ENCODE assay signal across 20 cellular contexts in the genomic region with DNA sequence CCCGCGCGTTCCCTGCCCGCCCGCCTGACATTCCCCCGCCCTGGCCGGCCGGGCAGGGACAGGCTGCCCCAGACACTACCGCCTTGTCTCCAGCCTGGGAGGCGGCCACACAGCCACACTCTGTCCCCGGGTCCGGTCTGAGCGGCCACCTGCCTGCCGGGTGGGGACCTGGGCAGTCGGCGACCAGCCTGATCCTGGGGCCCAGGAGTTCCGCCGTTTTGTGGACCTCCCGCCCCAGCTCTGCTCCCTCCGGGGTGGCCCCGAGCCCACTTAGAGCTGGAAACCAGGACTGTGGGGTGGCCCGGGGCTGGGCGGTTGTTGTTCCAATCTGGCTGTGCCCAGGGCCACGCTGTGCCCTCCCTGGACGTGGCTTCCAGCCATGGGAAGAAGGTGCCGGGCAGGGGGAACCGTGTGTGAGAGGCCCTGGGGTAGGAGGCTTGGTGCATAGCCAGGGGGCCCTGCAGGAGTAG. TPM values are rescaled to one million over a fixed set of nuclear protein-coding genes. Genes with fewer than 3 reads are reported as not detected.
DNase-seq lines count a peak whose midpoint lies in the region; ATAC-seq and TF ChIP-seq lines count a peak whose summit lies in the region.
"Had no signal": no experiment of that assay in that cellular context is flagged by ENCODE, and none has a peak within 500 bp of the region (broad histone marks: within the 10 kb centered on the region; RNA-seq: fewer than 3 reads in every experiment).

No MANE protein-coding gene starts in this region.

- H3K9me3 Mint-ChIP-seq in neural progenitor cell, result peaks cover 2% of the 10 kb centered on the region
- H3K9me3 Mint-ChIP-seq in activated CD8-positive, alpha-beta memory T cell treated with anti-CD3 and anti-CD28 coated beads, Interleukin-2, amount 10 ng/mL, durations not matched to agents 7 days and 5 days (ENCODE audit: low read depth), result no peaks in the 10 kb centered on the region

- ATAC-seq in heart left ventricle (peak in 2 of 4 donors; percentile 16 to 41), Right ventricle myocardium inferior (no peak), gastroesophageal sphincter (no peak), upper lobe of right lung (peak; percentile 24)
- no peak for ATAC-seq in activated CD8-positive, alpha-beta memory T cell treated with anti-CD3 and anti-CD28 coated beads, Interleukin-2, amount 10 ng/mL, durations not matched to agents 7 days and 5 days

- intact Hi-C loops in heart left ventricle (cut with DNase I), result no loop called here
- intact Hi-C loops in Right ventricle myocardium inferior (cut with DNase I), result no loop called here
- intact Hi-C loops in upper lobe of right lung (cut with DNase I), result no loop called here

- H3K27ac Mint-ChIP-seq in neural progenitor cell, result no peak overlapping the region
- no peak overlapping the region for H3K27ac Mint-ChIP-seq in activated CD8-positive, alpha-beta memory T cell treated with anti-CD3 and anti-CD28 coated beads, Interleukin-2, amount 10 ng/mL, durations not matched to agents 7 days and 5 days
- H3K27ac Mint-ChIP-seq: activated naive CD8-positive, alpha-beta T cell; IgD-negative memory B cell had no signal

- no peak overlapping the region for H2AFZ ChIP-seq in neural progenitor cell (replicated peaks)

- H3K9ac ChIP-seq in neural progenitor cell, result no peak overlapping the region

- H3K4me1 ChIP-seq in heart left ventricle (peaks cover 0 to 39% (median 26%) of the 10 kb centered on the region in 12 donors), gastroesophageal sphincter (peaks cover 0 to 47% (median 0%) of the 10 kb centered on the region in 3 donors), neural progenitor cell (peaks cover 5% of the 10 kb centered on the region), upper lobe of right lung (peaks cover 12% of the 10 kb centered on the region)

- H3K9me3 ChIP-seq in heart left ventricle (peaks cover 0 to 2% (median 0%) of the 10 kb centered on the region in 12 donors), gastroesophageal sphincter (no peaks in the 10 kb centered on the region), neural progenitor cell (ENCODE audit: low read depth) (no peaks in the 10 kb centered on the region), upper lobe of right lung (no peaks in the 10 kb centered on the region)

- peaks cover 3% of the 10 kb centered on the region for H3K27me3 Mint-ChIP-seq in neural progenitor cell (ENCODE audit: insufficient read depth, low read depth)
- H3K27me3 Mint-ChIP-seq in activated CD8-positive, alpha-beta memory T cell treated with anti-CD3 and anti-CD28 coated beads, Interleukin-2, amount 10 ng/mL, durations not matched to agents 7 days and 5 days, result peaks cover 7% of the 10 kb centered on the region

- H3K27me3 ChIP-seq in heart left ventricle (peaks cover 0 to 20% (median 10%) of the 10 kb centered on the region in 9 donors), gastroesophageal sphincter (peaks cover 31% of the 10 kb centered on the region), neural progenitor cell (no peaks in the 10 kb centered on the region), upper lobe of right lung (peaks cover 16% of the 10 kb centered on the region)

- peak overlapping the region in 8 of 12 donors; percentile 14 to 53 (median 27) for H3K27ac ChIP-seq in heart left ventricle
- peak overlapping the region in 3 of 4 donors; percentile 75 to 80 (median 78) for H3K27ac ChIP-seq in gastroesophageal sphincter
- no peak overlapping the region for H3K27ac ChIP-seq in neural progenitor cell
- no peak overlapping the region for H3K27ac ChIP-seq in upper lobe of right lung

- TF ChIP-seq POLR2A in heart left ventricle (IDR thresholded peaks at IDR 0.05) (no peak), gastroesophageal sphincter (IDR thresholded peaks at IDR 0.05) (no peak)

- TF ChIP-seq CTCF in heart left ventricle (IDR thresholded peaks at IDR 0.05), result no peak
- no peak for TF ChIP-seq CTCF in gastroesophageal sphincter (IDR thresholded peaks at IDR 0.05)
- no peak for TF ChIP-seq CTCF in neural progenitor cell (IDR thresholded peaks at IDR 0.05)
- TF ChIP-seq CTCF in upper lobe of right lung (IDR thresholded peaks at IDR 0.05), result no peak

- WGBS in heart left ventricle, 4 donors, result 38 to 73% (median 55%) methylated on average over 16 to 27 of the region's 27 CpGs
- WGBS in gastroesophageal sphincter (ENCODE audit: low coverage in 1 of 2), 2 donors, result no CpG with 5 or more reads among the region's 27 CpGs

- H3K4me1 Mint-ChIP-seq in neural progenitor cell, result peaks cover 19% of the 10 kb centered on the region
- H3K4me1 Mint-ChIP-seq in activated CD8-positive, alpha-beta memory T cell treated with anti-CD3 and anti-CD28 coated beads, Interleukin-2, amount 10 ng/mL, durations not matched to agents 7 days and 5 days, result no peaks in the 10 kb centered on the region

- H3K36me3 ChIP-seq in heart left ventricle (no peaks in the 10 kb centered on the region), gastroesophageal sphincter (peaks cover 0 to 1% of the 10 kb centered on the region in 2 donors), neural progenitor cell (no peaks in the 10 kb centered on the region), upper lobe of right lung (no peaks in the 10 kb centered on the region)

- H3F3A ChIP-seq in neural progenitor cell (ENCODE audit: low read depth), result peaks cover 2% of the 10 kb centered on the region

- H3K79me2 ChIP-seq in neural progenitor cell (ENCODE audit: low read depth), result no peaks in the 10 kb centered on the region

- H3K4me3 Mint-ChIP-seq in neural progenitor cell, result peak overlapping the region; percentile 67
- no peak overlapping the region for H3K4me3 Mint-ChIP-seq in activated CD8-positive, alpha-beta memory T cell treated with anti-CD3 and anti-CD28 coated beads, Interleukin-2, amount 10 ng/mL, durations not matched to agents 7 days and 5 days
- H3K4me3 Mint-ChIP-seq: activated naive CD8-positive, alpha-beta T cell; IgD-negative memory B cell had no signal

- H3K4me3 ChIP-seq in heart left ventricle, result no peak overlapping the region
- H3K4me3 ChIP-seq in gastroesophageal sphincter, result peak overlapping the region in 1 of 2 donors; percentile 38
- no peak overlapping the region for H3K4me3 ChIP-seq in neural progenitor cell
- H3K4me3 ChIP-seq in upper lobe of right lung, result no peak overlapping the region

- H4K20me1 ChIP-seq in neural progenitor cell (ENCODE audit: low read depth), result peaks cover 62% of the 10 kb centered on the region

- no peaks in the 10 kb centered on the region for H3K36me3 Mint-ChIP-seq in neural progenitor cell
- no peaks in the 10 kb centered on the region for H3K36me3 Mint-ChIP-seq in activated CD8-positive, alpha-beta memory T cell treated with anti-CD3 and anti-CD28 coated beads, Interleukin-2, amount 10 ng/mL, durations not matched to agents 7 days and 5 days
- H3K36me3 Mint-ChIP-seq: activated naive CD8-positive, alpha-beta T cell had no signal

- CTCF ChIA-PET in activated CD8-positive, alpha-beta memory T cell treated with anti-CD3 and anti-CD28 coated beads, Interleukin-2, amount 10 ng/mL, durations not matched to agents 7 days and 5 days (lab: Charles Lee), result no interaction called here

- no peak for TF ChIP-seq EP300 in gastroesophageal sphincter (IDR thresholded peaks at IDR 0.05)

- DNase-seq in heart left ventricle (no peak), Right ventricle myocardium inferior (ENCODE audit: missing footprints) (no peak), neural progenitor cell (ENCODE audit: low spot score) (no peak), upper lobe of right lung (no peak), NCI-H2107 treated with DMSO at 0.1 percent for 48 hours (lab: John Stamatoyannopoulos, UW; ENCODE audit: unreplicated experiment) (no peak)
- no peak for DNase-seq in activated CD8-positive, alpha-beta memory T cell treated with anti-CD3 and anti-CD28 coated beads, Interleukin-2, amount 10 ng/mL, durations not matched to agents 7 days and 5 days
- no peak for DNase-seq in activated naive CD4-positive, alpha-beta T cell treated with Interleukin-2 at 50 U/mL for 16 hours
- DNase-seq: DND-41, foreskin melanocyte, NCI-H1694 treated with DMSO at 0.1 percent for 48 hours, OCI-M1, T-helper 9 cell, trophoblast cell had no signal

- H3K4me2 ChIP-seq in neural progenitor cell, result no peak overlapping the region

RNA-seq across cellular contexts. Expression of a gene that starts 12.0 kb away (rescaled TPM):
- total RNA-seq in heart left ventricle (10 to 100 TPM; 13.5 to 42.3 (median 23.3) TPM), Right ventricle myocardium inferior (34.0 TPM), gastroesophageal sphincter (100 to 1,000 TPM in 1 of 4 donors, 10 to 100 TPM in 3; 21.5 to 111 (median 53.0) TPM), neural progenitor cell (ENCODE audit: low replicate concordance) (13.9 and 40.7 TPM in 2 replicates), upper lobe of right lung (56.9 TPM)
- 10 to 100 TPM; 15.7 to 23.8 TPM for polyA plus RNA-seq in heart left ventricle
- not detected for total RNA-seq in activated CD8-positive, alpha-beta memory T cell treated with anti-CD3 and anti-CD28 coated beads, Interleukin-2, amount 10 ng/mL, durations not matched to agents 7 days and 5 days
- polyA plus RNA-seq: IgD-negative memory B cell had no signal

RNA-seq across cellular contexts. Expression of a gene that starts 25.5 kb away (rescaled TPM):
- total RNA-seq in heart left ventricle, result not detected
- not detected for polyA plus RNA-seq in heart left ventricle
- total RNA-seq in Right ventricle myocardium inferior, result not detected
- not detected for total RNA-seq in gastroesophageal sphincter
- not detected in 2 replicates for total RNA-seq in neural progenitor cell (ENCODE audit: low replicate concordance)
- not detected for total RNA-seq in upper lobe of right lung
- under 1 TPM in 1 of 2 experiments, not detected in 1; 0.59 TPM for total RNA-seq in activated CD8-positive, alpha-beta memory T cell treated with anti-CD3 and anti-CD28 coated beads, Interleukin-2, amount 10 ng/mL, durations not matched to agents 7 days and 5 days
- total RNA-seq: dermis microvascular lymphatic vessel endothelial cell, lung microvascular endothelial cell, renal cortical epithelial cell had no signal
- polyA plus RNA-seq: AG04450, IgD-negative memory B cell had no signal

RNA-seq across cellular contexts. Expression of a gene that starts 30.2 kb away (rescaled TPM):
- total RNA-seq in heart left ventricle, result 1 to 10 TPM in 1 of 9 donors, not detected in 8; 1.1 TPM
- polyA plus RNA-seq in heart left ventricle, result under 1 TPM in 1 of 2 donors, not detected in 1; 0.06 TPM
- not detected for total RNA-seq in Right ventricle myocardium inferior
- under 1 TPM in 1 of 4 donors, not detected in 3; 0.52 TPM for total RNA-seq in gastroesophageal sphincter
- total RNA-seq in neural progenitor cell (ENCODE audit: low replicate concordance), result not detected in 2 replicates
- total RNA-seq in upper lobe of right lung, result 15.9 TPM
- not detected for total RNA-seq in activated CD8-positive, alpha-beta memory T cell treated with anti-CD3 and anti-CD28 coated beads, Interleukin-2, amount 10 ng/mL, durations not matched to agents 7 days and 5 days
- total RNA-seq: dermis microvascular lymphatic vessel endothelial cell had no signal
- polyA plus RNA-seq: IgD-negative memory B cell had no signal

RNA-seq across cellular contexts. Expression of a gene that starts 44.5 kb away (rescaled TPM):
- 100 to 1,000 TPM in 4 of 9 donors, 10 to 100 TPM in 5; 41.7 to 347 (median 99.9) TPM for total RNA-seq in heart left ventricle
- 100 to 1,000 TPM; 131 to 376 TPM for polyA plus RNA-seq in heart left ventricle
- 37.1 TPM for total RNA-seq in Right ventricle myocardium inferior
- total RNA-seq in gastroesophageal sphincter, result 100 to 1,000 TPM; 105 to 200 (median 133) TPM
- total RNA-seq in neural progenitor cell (ENCODE audit: low replicate concordance), result 2.4 and 21.9 TPM in 2 replicates
- total RNA-seq in upper lobe of right lung, result 114 TPM
- total RNA-seq in activated CD8-positive, alpha-beta memory T cell treated with anti-CD3 and anti-CD28 coated beads, Interleukin-2, amount 10 ng/mL, durations not matched to agents 7 days and 5 days, result 1 to 10 TPM; 2.2 to 3.1 TPM

RNA-seq across cellular contexts. Expression of a gene that starts 57.7 kb away (rescaled TPM):
- total RNA-seq in heart left ventricle, result 100 to 1,000 TPM in 1 of 9 donors, 10 to 100 TPM in 8; 21.6 to 105 (median 29.4) TPM
- 10 to 100 TPM; 23.5 to 45.2 TPM for polyA plus RNA-seq in heart left ventricle
- 19.7 TPM for total RNA-seq in Right ventricle myocardium inferior
- 10 to 100 TPM; 47.7 to 57.9 (median 52.0) TPM for total RNA-seq in gastroesophageal sphincter
- 9.7 and 50.9 TPM in 2 replicates for total RNA-seq in neural progenitor cell (ENCODE audit: low replicate concordance)
- 32.9 TPM for total RNA-seq in upper lobe of right lung
- 10 to 100 TPM; 76.9 to 83.0 TPM for total RNA-seq in activated CD8-positive, alpha-beta memory T cell treated with anti-CD3 and anti-CD28 coated beads, Interleukin-2, amount 10 ng/mL, durations not matched to agents 7 days and 5 days

Comparison
In these comparisons a context has a peak if more than half of its experiments do, and no peak if none do; other contexts are left out.
1. H3K27ac ChIP-seq: peak in heart left ventricle (8 of 12) and gastroesophageal sphincter (3 of 4); none in neural progenitor cell (single experiment) and upper lobe of right lung (single experiment).
2. RNA of a gene that starts 12.0 kb away (total RNA-seq): 21.5 to 111 TPM in gastroesophageal sphincter, 56.9 TPM in upper lobe of right lung (single experiment), 34.0 TPM in Right ventricle myocardium inferior (single experiment), 13.5 to 42.3 TPM in heart left ventricle and 13.9 to 40.7 TPM in neural progenitor cell; not detected in activated CD8-positive, alpha-beta memory T cell treated with anti-CD3 and anti-CD28 coated beads, Interleukin-2, amount 10 ng/mL, durations not matched to agents 7 days and 5 days; every median in the first group is over 10 times any median in the second.